Comparison of ENCODE assay signal across 8 cellular contexts in the genomic region with DNA sequence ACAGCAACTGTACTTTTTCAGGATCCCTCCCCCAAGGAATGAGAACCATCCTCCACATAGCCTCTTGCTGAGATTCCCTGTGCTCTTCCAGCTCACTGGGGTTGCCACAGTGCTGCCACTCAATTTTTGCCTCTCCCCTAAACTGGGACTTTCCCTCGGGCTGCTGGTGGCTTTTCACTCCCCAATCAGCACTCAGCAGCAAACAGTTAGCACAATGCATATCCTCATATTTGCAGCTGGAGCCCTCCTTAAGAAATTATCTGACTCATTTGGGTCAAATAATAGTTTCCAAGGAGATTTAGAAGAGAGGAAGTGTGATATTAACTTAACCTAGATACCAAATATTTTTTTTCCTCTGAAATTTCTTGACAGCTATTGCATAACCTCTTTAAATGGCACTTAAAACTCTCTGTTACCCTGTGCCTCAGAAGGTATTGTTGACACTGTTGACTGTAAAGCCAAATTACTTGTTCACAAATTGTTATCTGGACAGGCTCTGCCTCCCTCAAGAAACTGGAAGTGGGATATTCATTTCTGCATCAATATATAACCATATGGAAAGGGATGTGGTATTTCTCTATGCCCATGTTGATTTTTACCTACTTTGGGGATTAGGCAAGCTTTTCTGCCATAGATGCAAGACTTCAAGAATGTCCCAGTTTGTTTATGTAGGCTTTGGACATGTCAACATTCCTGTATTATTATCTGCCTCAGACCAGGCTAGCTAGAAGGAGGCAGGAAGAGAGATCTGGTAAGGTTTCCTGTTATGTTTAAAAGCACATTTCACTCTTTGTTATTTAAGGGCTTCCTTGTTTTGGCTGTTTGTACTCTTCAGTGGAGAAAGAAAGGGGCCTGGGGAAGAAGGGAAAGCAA. TPM values are rescaled to one million over a fixed set of nuclear protein-coding genes. Genes with fewer than 3 reads are reported as not detected.
A peak's percentile ranks its signal among the peaks of the same experiment; 100 is the strongest.
DNase-seq lines count a peak whose midpoint lies in the region; ATAC-seq and TF ChIP-seq lines count a peak whose summit lies in the region.

No MANE protein-coding gene starts in this region.

- peak overlapping the region; percentile 52 for H3K27ac ChIP-seq in VCaP

- H3K27me3 Mint-ChIP-seq in progenitor cell of endocrine pancreas = no peaks in the 10 kb centered on the region

- H3K9me3 Mint-ChIP-seq in progenitor cell of endocrine pancreas (ENCODE audit: low read depth) = no peaks in the 10 kb centered on the region

- H3K4me1 Mint-ChIP-seq in progenitor cell of endocrine pancreas (ENCODE audit: low read depth) = peaks cover 7% of the 10 kb centered on the region

- no peak overlapping the region for H3K4me3 ChIP-seq in foreskin fibroblast (ENCODE audit: low read depth in 1 of 2, low read length in 2 of 2)

- H3K27ac Mint-ChIP-seq in progenitor cell of endocrine pancreas = no peak overlapping the region

- no peak overlapping the region for H3K4me3 Mint-ChIP-seq in progenitor cell of endocrine pancreas (ENCODE audit: low read depth)

- H3K36me3 Mint-ChIP-seq in progenitor cell of endocrine pancreas (ENCODE audit: insufficient read depth) = peaks cover 14% of the 10 kb centered on the region

- peak; percentile 43 for DNase-seq in activated naive CD4-positive, alpha-beta T cell treated with Interleukin-2 at 50 U/mL for 16 hours
- DNase-seq in activated naive CD4-positive, alpha-beta T cell (lab: John Stamatoyannopoulos, UW) = no peak
- DNase-seq in foreskin fibroblast = peak; percentile 79
- peak; percentile 5 to 24 for DNase-seq in stimulated activated CD4-positive, alpha-beta T cell treated with anti-CD3 and anti-CD28 coated beads, Interleukin-1b, Interleukin-23, amount 100 ng/mL, for 4 hours (ENCODE audit: low read depth in 2 of 2)
- no peak for DNase-seq in progenitor cell of endocrine pancreas (ENCODE audit: low spot score, unreplicated experiment)

- TF ChIP-seq CTCF in VCaP (conservative IDR thresholded peaks at IDR 0.05) = no peak
- TF ChIP-seq CTCF in foreskin fibroblast (IDR thresholded peaks at IDR 0.05; ENCODE audit: low read depth, low read length) = no peak
- no peak for TF ChIP-seq CTCF in progenitor cell of endocrine pancreas (IDR thresholded peaks at IDR 0.05; ENCODE audit: unreplicated experiment)

- ATAC-seq in HG03139 (IDR thresholded peaks at IDR 0.05; ENCODE audit: unreplicated experiment) (peak; percentile 53), GM21367 (IDR thresholded peaks at IDR 0.05; ENCODE audit: unreplicated experiment) (no peak)

RNA-seq across cellular contexts. Expression of a gene that starts 58.0 kb away (rescaled TPM):
- 80.4 and 84.1 TPM in 2 replicates for total RNA-seq in progenitor cell of endocrine pancreas

Comparison
In these comparisons a context has a peak if more than half of its experiments do, and no peak if none do; other contexts are left out.
1. DNase-seq: peak in activated naive CD4-positive, alpha-beta T cell treated with Interleukin-2 at 50 U/mL for 16 hours (single experiment), foreskin fibroblast (2 of 2) and stimulated activated CD4-positive, alpha-beta T cell treated with anti-CD3 and anti-CD28 coated beads, Interleukin-1b, Interleukin-23, amount 100 ng/mL, for 4 hours (2 of 2); none in activated naive CD4-positive, alpha-beta T cell (0 of 4) and progenitor cell of endocrine pancreas (single experiment).